ENCODE assay signal across 5 cellular contexts in the genomic region with DNA sequence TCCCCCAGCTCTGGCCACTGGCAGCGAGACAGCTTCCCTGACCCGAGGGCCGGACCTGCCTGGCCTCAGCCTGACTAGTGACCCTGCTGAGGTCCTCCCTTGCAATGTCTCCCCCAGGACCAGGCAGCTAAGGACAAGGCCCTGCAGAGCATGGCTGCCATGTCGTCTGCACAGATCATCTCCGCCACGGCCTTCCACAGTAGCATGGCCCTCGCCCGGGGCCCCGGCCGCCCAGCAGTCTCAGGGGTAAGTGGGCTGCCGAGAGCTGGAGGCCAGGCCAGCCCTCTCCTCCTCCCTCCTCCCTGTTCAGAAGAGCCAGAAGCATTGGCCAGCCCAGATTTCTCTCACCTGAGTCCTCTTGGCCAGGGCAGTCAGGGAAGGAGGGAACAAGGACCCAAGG. TPM values are rescaled to one million over a fixed set of nuclear protein-coding genes. Genes with fewer than 3 reads are reported as not detected.
"Had no signal": no experiment of that assay in that cellular context is flagged by ENCODE, and none has a peak within 500 bp of the region (broad histone marks: within the 10 kb centered on the region; RNA-seq: fewer than 3 reads in every experiment).

No MANE protein-coding gene starts in this region.

- H3K4me2 ChIP-seq: GM23338 had no signal

- H3K4me1 Mint-ChIP-seq: IgD-negative memory B cell had no signal

- H3K36me3 Mint-ChIP-seq: IgD-negative memory B cell had no signal

- H3K27ac Mint-ChIP-seq: GM23338, H9 had no signal

- H3K4me3 Mint-ChIP-seq: GM23338, H9, IgD-negative memory B cell had no signal

- H3K4me3 ChIP-seq: GM23338 had no signal

- H2AFZ ChIP-seq: GM23338 had no signal

- H3K9me3 Mint-ChIP-seq: GM23338, H9, IgD-negative memory B cell had no signal

- ATAC-seq: GM23338 had no signal

- DNase-seq: H9, HCEC 1CT, KBM-7 had no signal

RNA-seq across cellular contexts. Expression of a gene that starts 58.1 kb away (rescaled TPM):
- polyA plus RNA-seq: IgD-negative memory B cell had no signal

RNA-seq across cellular contexts. Expression of a gene that starts 59.9 kb away (rescaled TPM):
- polyA plus RNA-seq: IgD-negative memory B cell had no signal
